In the genomic region with DNA sequence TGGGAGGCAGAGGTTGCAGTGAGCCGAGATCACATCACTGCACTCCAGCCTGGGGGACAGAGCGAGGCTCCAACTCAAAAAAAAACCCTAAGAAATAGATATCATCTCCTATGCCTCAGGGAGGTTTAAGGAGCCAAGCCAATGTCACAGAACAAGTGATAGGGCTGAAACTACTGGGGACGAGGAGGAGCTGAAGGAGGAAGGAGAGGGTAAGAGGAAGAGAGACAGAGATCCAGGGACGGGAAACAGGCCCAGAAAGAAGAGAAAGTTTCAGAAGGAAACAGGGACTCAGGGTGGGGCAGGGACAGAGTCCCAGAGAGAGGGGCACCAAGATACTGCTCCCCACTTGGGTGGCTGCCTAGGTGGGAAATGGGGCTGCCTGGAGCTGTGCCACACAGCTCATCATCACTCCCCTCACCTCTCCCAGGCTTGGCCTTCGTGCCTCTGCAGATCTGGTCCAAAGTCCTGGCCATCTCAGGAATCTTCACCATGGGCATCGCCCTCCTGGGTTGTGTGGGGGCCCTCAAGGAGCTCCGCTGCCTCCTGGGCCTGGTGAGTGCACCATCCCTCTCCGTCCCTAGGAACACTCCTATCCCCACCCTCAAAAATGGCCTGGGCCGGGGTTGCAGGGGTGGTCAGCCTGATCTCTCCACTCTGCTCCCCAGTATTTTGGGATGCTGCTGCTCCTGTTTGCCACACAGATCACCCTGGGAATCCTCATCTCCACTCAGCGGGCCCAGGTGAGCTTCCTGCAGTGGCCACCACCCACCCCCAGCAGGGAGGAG, we compare ENCODE assay signal across 13 cellular contexts. TPM values are rescaled to one million over a fixed set of nuclear protein-coding genes. Genes with fewer than 3 reads are reported as not detected.
DNase-seq lines count a peak whose midpoint lies in the region; ATAC-seq and TF ChIP-seq lines count a peak whose summit lies in the region.
"Had no signal": no experiment of that assay in that cellular context is flagged by ENCODE, and none has a peak within 500 bp of the region (broad histone marks: within the 10 kb centered on the region; RNA-seq: fewer than 3 reads in every experiment).

No MANE protein-coding gene starts in this region.

- 0 out of 22 replicates have a peak, but pooled peaks cover 0 to 8% (median 0%) of the 10 kb centered on the region in 11 experiments for H3K9me3 ChIP-seq in BLaER1 treated with 17β-estradiol and CSF1 and Interleukin-3, amounts not matched to agents 10 nM and 100 nM (replicated peaks in 1 of 11)

- peak overlapping the region; percentile 96 for H3K4me3 Mint-ChIP-seq in activated T-helper 1 cell treated with anti-CD3 and anti-CD28 coated beads, Interleukin-12 subunit alpha, Interleukin-12 subunit beta, Interleukin-2, Interleukin-4 antibody, amounts not matched to agents 30 ng/mL and 10 ng/mL and 1 ng/mL, durations not matched to agents 14 hours and 24 hours and 36 hours
- no peak overlapping the region for H3K4me3 Mint-ChIP-seq in mesothelial cell of epicardium

- H3K27ac ChIP-seq in BLaER1 treated with 17β-estradiol and CSF1 and Interleukin-3, amounts not matched to agents 10 nM and 100 nM: peak overlapping the region in 3 of 11 experiments; percentile 2 to 72 (median 36); a peak in 4 of 22 replicates

- no peak for ATAC-seq in HG03469 (IDR thresholded peaks at IDR 0.05; ENCODE audit: unreplicated experiment)
- ATAC-seq in HG02981 (IDR thresholded peaks at IDR 0.05; ENCODE audit: unreplicated experiment): no peak

- H3K9ac ChIP-seq in BLaER1 treated with 17β-estradiol and CSF1 and Interleukin-3, amounts not matched to agents 10 nM and 100 nM: peak overlapping the region in 2 of 11 experiments; percentile 64 to 80; a peak in 5 of 22 replicates

- H3K36me3 Mint-ChIP-seq in activated T-helper 1 cell treated with anti-CD3 and anti-CD28 coated beads, Interleukin-12 subunit alpha, Interleukin-12 subunit beta, Interleukin-2, Interleukin-4 antibody, amounts not matched to agents 30 ng/mL and 10 ng/mL and 1 ng/mL, durations not matched to agents 14 hours and 24 hours and 36 hours (ENCODE audit: low read depth): peaks cover 27% of the 10 kb centered on the region
- H3K36me3 Mint-ChIP-seq in mesothelial cell of epicardium: peaks cover 4% of the 10 kb centered on the region

- H3K27ac Mint-ChIP-seq in activated T-helper 1 cell treated with anti-CD3 and anti-CD28 coated beads, Interleukin-12 subunit alpha, Interleukin-12 subunit beta, Interleukin-2, Interleukin-4 antibody, amounts not matched to agents 30 ng/mL and 10 ng/mL and 1 ng/mL, durations not matched to agents 14 hours and 24 hours and 36 hours: peak overlapping the region; percentile 37
- H3K27ac Mint-ChIP-seq in mesothelial cell of epicardium: peak overlapping the region; percentile 64

- H3K9me3 Mint-ChIP-seq in activated T-helper 1 cell treated with anti-CD3 and anti-CD28 coated beads, Interleukin-12 subunit alpha, Interleukin-12 subunit beta, Interleukin-2, Interleukin-4 antibody, amounts not matched to agents 30 ng/mL and 10 ng/mL and 1 ng/mL, durations not matched to agents 14 hours and 24 hours and 36 hours: no peaks in the 10 kb centered on the region
- H3K9me3 Mint-ChIP-seq in mesothelial cell of epicardium: no peaks in the 10 kb centered on the region

- intact Hi-C loops in activated T-helper 1 cell treated with anti-CD3 and anti-CD28 coated beads, Interleukin-12 subunit alpha, Interleukin-12 subunit beta, Interleukin-2, Interleukin-4 antibody, amounts not matched to agents 30 ng/mL and 10 ng/mL and 1 ng/mL, durations not matched to agents 14 hours and 24 hours and 36 hours (cut with micrococcal nuclease): no loop called here

- no peak for DNase-seq in GM12865 (ENCODE audit: low read depth)
- no peak for DNase-seq in activated T-helper 1 cell treated with anti-CD3 and anti-CD28 coated beads, Interleukin-12 subunit alpha, Interleukin-12 subunit beta, Interleukin-2, Interleukin-4 antibody, amounts not matched to agents 30 ng/mL and 10 ng/mL and 1 ng/mL, durations not matched to agents 14 hours and 24 hours and 36 hours (ENCODE audit: low spot score)
- no peak for DNase-seq in mesothelial cell of epicardium (ENCODE audit: low spot score in 2 of 2, unreplicated experiment in 2 of 2)
- no peak for DNase-seq in DMS153 (lab: John Stamatoyannopoulos, UW)
- no peak for DNase-seq in NCI-H82 treated with DMSO at 0.1 percent for 48 hours (lab: John Stamatoyannopoulos, UW; ENCODE audit: unreplicated experiment)
- DNase-seq: midbrain; NCI-H345; RPMI8226; stimulated activated CD4-positive, alpha-beta T cell treated with anti-CD3 and anti-CD28 coated beads, Interleukin-4, amount 100 ng/mL, for 4 hours had no signal

- peaks cover 64% of the 10 kb centered on the region for H3K4me1 Mint-ChIP-seq in activated T-helper 1 cell treated with anti-CD3 and anti-CD28 coated beads, Interleukin-12 subunit alpha, Interleukin-12 subunit beta, Interleukin-2, Interleukin-4 antibody, amounts not matched to agents 30 ng/mL and 10 ng/mL and 1 ng/mL, durations not matched to agents 14 hours and 24 hours and 36 hours (ENCODE audit: low read depth)
- H3K4me1 Mint-ChIP-seq in mesothelial cell of epicardium: peaks cover 20% of the 10 kb centered on the region

- no peak for TF ChIP-seq CTCF in GM12865 (IDR thresholded peaks at IDR 0.05; ENCODE audit: insufficient read depth, low read depth, low read length, missing control alignments)
- TF ChIP-seq CTCF in mesothelial cell of epicardium (IDR thresholded peaks at IDR 0.05; ENCODE audit: unreplicated experiment): no peak

- H3K4me3 ChIP-seq in BLaER1 treated with 17β-estradiol and CSF1 and Interleukin-3, amounts not matched to agents 10 nM and 100 nM: peak overlapping the region in 3 of 10 experiments; percentile 52 to 61 (median 53); a peak in 5 of 20 replicates
- H3K4me3 ChIP-seq in GM12865 (ENCODE audit: low read depth, low read length): peak overlapping the region; percentile 84

- H3K36me3 ChIP-seq in BLaER1 treated with 17β-estradiol and CSF1 and Interleukin-3, amounts not matched to agents 10 nM and 100 nM: peaks cover 0 to 11% (median 0%) of the 10 kb centered on the region in 11 experiments; a peak in 2 of 22 replicates

- H3K27me3 ChIP-seq in BLaER1 treated with 17β-estradiol and CSF1 and Interleukin-3, amounts not matched to agents 10 nM and 100 nM: peaks cover 0 to 23% (median 8%) of the 10 kb centered on the region in 11 experiments; a peak in 17 of 22 replicates

- H3K4me2 ChIP-seq in BLaER1 treated with 17β-estradiol and CSF1 and Interleukin-3, amounts not matched to agents 10 nM and 100 nM: peak overlapping the region in 10 of 11 experiments; percentile 83 to 95 (median 92); a peak in 17 of 22 replicates

- H4K20me1 ChIP-seq in BLaER1 treated with 17β-estradiol and CSF1 and Interleukin-3, amounts not matched to agents 10 nM and 100 nM: peaks cover 0 to 38% (median 12%) of the 10 kb centered on the region in 11 experiments; a peak in 11 of 22 replicates

- H3K27me3 Mint-ChIP-seq in activated T-helper 1 cell treated with anti-CD3 and anti-CD28 coated beads, Interleukin-12 subunit alpha, Interleukin-12 subunit beta, Interleukin-2, Interleukin-4 antibody, amounts not matched to agents 30 ng/mL and 10 ng/mL and 1 ng/mL, durations not matched to agents 14 hours and 24 hours and 36 hours (ENCODE audit: insufficient read depth): no peaks in the 10 kb centered on the region
- H3K27me3 Mint-ChIP-seq in mesothelial cell of epicardium (ENCODE audit: low read depth): peaks cover 9% of the 10 kb centered on the region

- H3K4me1 ChIP-seq in BLaER1 treated with 17β-estradiol and CSF1 and Interleukin-3, amounts not matched to agents 10 nM and 100 nM: peaks cover 65 to 87% (median 77%) of the 10 kb centered on the region in 10 experiments

RNA-seq across cellular contexts. Expression of gene CD37, which starts 1.5 kb away (rescaled TPM):
- 129 and 138 TPM in 2 replicates for total RNA-seq in activated T-helper 1 cell treated with anti-CD3 and anti-CD28 coated beads, Interleukin-12 subunit alpha, Interleukin-12 subunit beta, Interleukin-2, Interleukin-4 antibody, amounts not matched to agents 30 ng/mL and 10 ng/mL and 1 ng/mL, durations not matched to agents 14 hours and 24 hours and 36 hours
- not detected in 3 replicates for total RNA-seq in mesothelial cell of epicardium
- total RNA-seq: M059J had no signal

RNA-seq across cellular contexts. Expression of gene SLC6A16, which starts 11.7 kb away (rescaled TPM):
- 0.44 and 1.5 TPM in 2 replicates for total RNA-seq in activated T-helper 1 cell treated with anti-CD3 and anti-CD28 coated beads, Interleukin-12 subunit alpha, Interleukin-12 subunit beta, Interleukin-2, Interleukin-4 antibody, amounts not matched to agents 30 ng/mL and 10 ng/mL and 1 ng/mL, durations not matched to agents 14 hours and 24 hours and 36 hours
- 5.6 to 6.1 TPM (median 5.8 TPM) in 3 replicates for total RNA-seq in mesothelial cell of epicardium

RNA-seq across cellular contexts. Expression of gene TEAD2, which starts 25.5 kb away (rescaled TPM):
- not detected in 2 replicates for total RNA-seq in activated T-helper 1 cell treated with anti-CD3 and anti-CD28 coated beads, Interleukin-12 subunit alpha, Interleukin-12 subunit beta, Interleukin-2, Interleukin-4 antibody, amounts not matched to agents 30 ng/mL and 10 ng/mL and 1 ng/mL, durations not matched to agents 14 hours and 24 hours and 36 hours
- total RNA-seq in mesothelial cell of epicardium: 168 to 170 TPM (median 169 TPM) in 3 replicates

RNA-seq across cellular contexts. Expression of gene DKKL1, which starts 27.0 kb away (rescaled TPM):
- total RNA-seq in activated T-helper 1 cell treated with anti-CD3 and anti-CD28 coated beads, Interleukin-12 subunit alpha, Interleukin-12 subunit beta, Interleukin-2, Interleukin-4 antibody, amounts not matched to agents 30 ng/mL and 10 ng/mL and 1 ng/mL, durations not matched to agents 14 hours and 24 hours and 36 hours: not detected in 2 replicates
- total RNA-seq in mesothelial cell of epicardium: 8.6 to 9.9 TPM (median 8.7 TPM) in 3 replicates
- total RNA-seq: M059J had no signal

RNA-seq across cellular contexts. Expression of gene KASH5, which starts 51.4 kb away (rescaled TPM):
- 0.15 TPM in 1 of 2 replicates, not detected in the other for total RNA-seq in activated T-helper 1 cell treated with anti-CD3 and anti-CD28 coated beads, Interleukin-12 subunit alpha, Interleukin-12 subunit beta, Interleukin-2, Interleukin-4 antibody, amounts not matched to agents 30 ng/mL and 10 ng/mL and 1 ng/mL, durations not matched to agents 14 hours and 24 hours and 36 hours
- total RNA-seq in mesothelial cell of epicardium: not detected in 3 replicates
- total RNA-seq: M059J had no signal

Comparison
In these comparisons a context has a peak if more than half of its experiments do, and no peak if none do; other contexts are left out.
1. RNA of gene CD37, which starts 1.5 kb away (total RNA-seq): 129 to 138 TPM in activated T-helper 1 cell treated with anti-CD3 and anti-CD28 coated beads, Interleukin-12 subunit alpha, Interleukin-12 subunit beta, Interleukin-2, Interleukin-4 antibody, amounts not matched to agents 30 ng/mL and 10 ng/mL and 1 ng/mL, durations not matched to agents 14 hours and 24 hours and 36 hours; not detected in mesothelial cell of epicardium; every median in the first group is over 100 times any median in the second.
2. RNA of gene TEAD2, which starts 25.5 kb away (total RNA-seq): 168 to 170 TPM in mesothelial cell of epicardium; not detected in activated T-helper 1 cell treated with anti-CD3 and anti-CD28 coated beads, Interleukin-12 subunit alpha, Interleukin-12 subunit beta, Interleukin-2, Interleukin-4 antibody, amounts not matched to agents 30 ng/mL and 10 ng/mL and 1 ng/mL, durations not matched to agents 14 hours and 24 hours and 36 hours; every median in the first group is over 100 times any median in the second.